14 cellular contexts compared by ENCODE assay signal in genomic region chrX:3576886-3577516, GRCh38.
A peak's percentile ranks its signal among the peaks of the same experiment; 100 is the strongest.
DNase-seq lines count a peak whose midpoint lies in the region; ATAC-seq and TF ChIP-seq lines count a peak whose summit lies in the region.
"Had no signal": no experiment of that assay in that cellular context is flagged by ENCODE, and none has a peak within 500 bp of the region (broad histone marks: within the 10 kb centered on the region; RNA-seq: fewer than 3 reads in every experiment).

No MANE protein-coding gene starts in this region.

- peak in 2 of 5 donors; percentile 8 to 17 for DNase-seq in heart left ventricle
- DNase-seq in cardiac septum (ENCODE audit: low spot score): no peak
- peak; percentile 15 for DNase-seq in NCI-H2171 (lab: John Stamatoyannopoulos, UW)
- peak; percentile 60 for DNase-seq in fibroblast of pulmonary artery (ENCODE audit: low read depth)
- peak; percentile 21 for DNase-seq in smooth muscle cell of the brain vasculature (ENCODE audit: low read depth, low spot score)
- DNase-seq in inferior parietal cortex (ENCODE audit: extremely low spot score): no peak
- no peak for DNase-seq in NCI-H510A treated with DMSO at 0.1 percent for 48 hours (lab: John Stamatoyannopoulos, UW)
- DNase-seq: activated CD4-positive, CD25-positive, alpha-beta regulatory T cell; anterior cingulate cortex; COR-L47; head of caudate nucleus; NCI-H2107; NK-92 treated with Interleukin-12 subunit alpha and Interleukin-12 subunit beta, amount 100 ng/mL, for 24 hours had no signal

- no peaks in the 10 kb centered on the region for H3K27me3 ChIP-seq in heart left ventricle

- intact Hi-C loops in heart left ventricle (cut with DNase I) (no loop called here), cardiac septum (cut with DNase I) (no loop called here)

- TF ChIP-seq CTCF in heart left ventricle (IDR thresholded peaks at IDR 0.05) (no peak), fibroblast of pulmonary artery (IDR thresholded peaks at IDR 0.05; ENCODE audit: low read length, missing control alignments) (no peak)

- no peak for TF ChIP-seq POLR2A in heart left ventricle (IDR thresholded peaks at IDR 0.05)

- H3K9me3 ChIP-seq in heart left ventricle: no peaks in the 10 kb centered on the region

- H3K4me3 ChIP-seq in heart left ventricle (no peak overlapping the region), fibroblast of pulmonary artery (replicated peaks; ENCODE audit: low read depth, low read length) (no peak overlapping the region)

- peak overlapping the region in 1 of 12 donors; percentile 37 for H3K27ac ChIP-seq in heart left ventricle

- 65 to 72% (median 69%) methylated on average over 11 of the region's 11 CpGs for WGBS in heart left ventricle, 4 donors

- ATAC-seq in heart left ventricle: peak; percentile 54 to 77 (median 67)
- no peak for ATAC-seq in HG03159 (IDR thresholded peaks at IDR 0.05; ENCODE audit: unreplicated experiment)

- H3K4me1 ChIP-seq in heart left ventricle: no peaks in the 10 kb centered on the region

- H3K36me3 ChIP-seq in heart left ventricle: no peaks in the 10 kb centered on the region

Comparison
In these comparisons a context has a peak if more than half of its experiments do, and no peak if none do; other contexts are left out.
1. DNase-seq: peak in NCI-H2171 (single experiment), fibroblast of pulmonary artery (single experiment) and smooth muscle cell of the brain vasculature (single experiment); none in cardiac septum (single experiment), inferior parietal cortex (single experiment) and NCI-H510A treated with DMSO at 0.1 percent for 48 hours (single experiment).